ENCODE assay signal across 9 cellular contexts in genomic region chr17:17849147-17849820, GRCh38.
DNase-seq lines count a peak whose midpoint lies in the region; ATAC-seq and TF ChIP-seq lines count a peak whose summit lies in the region.
"Had no signal": no experiment of that assay in that cellular context is flagged by ENCODE, and none has a peak within 500 bp of the region (broad histone marks: within the 10 kb centered on the region; RNA-seq: fewer than 3 reads in every experiment).

No MANE protein-coding gene starts in this region.

- H3K27ac ChIP-seq in tibial artery: peak overlapping the region; percentile 75 to 79
- H3K27ac ChIP-seq: SJSA1 had no signal

- no peaks in the 10 kb centered on the region for H3K9me3 ChIP-seq in tibial artery
- H3K9me3 ChIP-seq: SJSA1 had no signal

- peak; percentile 82 for ATAC-seq in GM18511 (IDR thresholded peaks at IDR 0.05; ENCODE audit: unreplicated experiment)

- H3K4me1 ChIP-seq in tibial artery: peaks cover 10 to 47% (median 43%) of the 10 kb centered on the region in 4 donors

- TF ChIP-seq CTCF in tibial artery (IDR thresholded peaks at IDR 0.05): no peak

- no peak overlapping the region for H3K4me3 ChIP-seq in tibial artery
- H3K4me3 ChIP-seq: SJSA1 had no signal

- DNase-seq in NCI-H1436 (lab: John Stamatoyannopoulos, UW) (peak; percentile 47), erythroblast (lab: John Stamatoyannopoulos, UW) (peak; percentile 77 to 80), posterior cingulate gyrus (peak in 8 of 10 donors; percentile 46 to 95 (median 70)), tibial artery (peak; percentile 87 to 94), putamen (ENCODE audit: low spot score) (no peak), NCI-H524 (lab: John Stamatoyannopoulos, UW) (no peak)
- DNase-seq in activated CD8-positive, alpha-beta memory T cell treated with anti-CD3 and anti-CD28 coated beads for 24 hours: peak; percentile 88

- intact Hi-C loops in posterior cingulate gyrus (cut with DNase I) (no loop called here), tibial artery (cut with DNase I; ENCODE audit: low total_unique reads) (no loop called here)

- TF ChIP-seq POLR2A in erythroblast (IDR thresholded peaks at IDR 0.05; ENCODE audit: low read length): peak; percentile 37

- H3K27me3 ChIP-seq in tibial artery: no peaks in the 10 kb centered on the region
- H3K27me3 ChIP-seq: SJSA1 had no signal

- H3K36me3 ChIP-seq in tibial artery: peaks cover 0 to 29% (median 18%) of the 10 kb centered on the region in 3 donors

Comparison
In these comparisons a context has a peak if more than half of its experiments do, and no peak if none do; other contexts are left out.
1. DNase-seq: peak in NCI-H1436 (single experiment), activated CD8-positive, alpha-beta memory T cell treated with anti-CD3 and anti-CD28 coated beads for 24 hours (single experiment), erythroblast (2 of 2), posterior cingulate gyrus (8 of 10) and tibial artery (2 of 2); none in putamen (single experiment) and NCI-H524 (0 of 2).